ENCODE assay signal across 8 cellular contexts in the genomic region with DNA sequence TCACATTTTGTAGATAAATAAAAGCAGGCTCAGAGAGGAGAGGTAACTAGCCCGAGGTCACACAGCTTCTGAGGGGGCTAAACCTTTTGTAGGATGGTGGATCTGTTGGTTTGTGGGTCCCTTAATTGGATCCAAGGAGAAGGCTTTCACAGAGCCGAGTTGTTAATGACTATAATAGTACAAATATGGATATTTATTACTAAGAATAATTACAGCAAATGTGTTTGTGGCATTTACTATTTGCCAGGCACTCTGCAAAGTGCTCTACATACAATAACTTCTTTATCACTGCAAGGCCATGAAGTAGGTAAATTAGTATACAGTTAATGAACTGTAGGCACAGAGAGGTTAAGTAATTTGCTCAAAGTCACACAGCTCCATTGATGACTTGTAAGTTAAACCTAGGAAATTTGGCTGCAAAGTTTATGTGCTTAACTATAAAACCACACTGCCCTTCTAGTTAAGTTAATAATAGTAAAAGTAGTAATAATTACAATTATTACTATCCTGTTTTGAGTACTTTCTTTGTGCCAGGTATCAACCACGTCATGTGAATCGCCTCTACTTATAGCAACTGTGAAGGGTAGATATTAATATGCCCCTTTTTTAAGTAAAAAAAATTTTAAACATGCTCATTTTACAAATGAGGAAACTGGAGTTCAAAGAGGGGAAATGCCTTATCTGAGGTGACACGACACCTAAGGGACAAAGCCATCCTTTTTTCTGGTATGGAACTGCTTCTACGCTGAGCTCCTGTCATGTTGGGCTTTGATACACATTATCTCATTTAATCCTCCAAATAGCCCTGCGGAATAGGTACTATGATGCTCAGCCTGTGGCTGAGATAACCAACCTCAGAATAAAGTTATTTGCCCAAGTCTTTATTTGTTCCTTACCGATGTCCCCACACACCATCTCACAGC. TPM values are rescaled to one million over a fixed set of nuclear protein-coding genes. Genes with fewer than 3 reads are reported as not detected.
DNase-seq lines count a peak whose midpoint lies in the region; ATAC-seq and TF ChIP-seq lines count a peak whose summit lies in the region.

No MANE protein-coding gene starts in this region.

- TF ChIP-seq CTCF in astrocyte of the cerebellum (IDR thresholded peaks at IDR 0.05; ENCODE audit: low read depth, low read length, missing control alignments): no peak
- no peak for TF ChIP-seq CTCF in lung (IDR thresholded peaks at IDR 0.05; ENCODE audit: control extremely low read depth, extremely low read depth)
- no peak for TF ChIP-seq CTCF in upper lobe of right lung (IDR thresholded peaks at IDR 0.05)

- no peaks in the 10 kb centered on the region for H3K27me3 Mint-ChIP-seq in activated naive CD4-positive, alpha-beta T cell treated with anti-CD3 and anti-CD28 coated beads, Interleukin-2, amount 50 U/mL, for 24 hours

- H3K27me3 ChIP-seq in lung (ENCODE audit: control insufficient read depth, insufficient read depth): no peaks in the 10 kb centered on the region
- no peaks in the 10 kb centered on the region for H3K27me3 ChIP-seq in upper lobe of right lung

- no peak overlapping the region for H3K27ac Mint-ChIP-seq in activated naive CD4-positive, alpha-beta T cell treated with anti-CD3 and anti-CD28 coated beads, Interleukin-2, amount 50 U/mL, for 24 hours

- DNase-seq in activated naive CD4-positive, alpha-beta T cell treated with Interleukin-2 at 50 U/mL for 16 hours: no peak
- DNase-seq in astrocyte of the cerebellum (ENCODE audit: low read depth) (no peak), lung (ENCODE audit: low spot score) (no peak), upper lobe of right lung (no peak), NCI-H345 (lab: John Stamatoyannopoulos, UW) (no peak), HT-29 (ENCODE audit: low spot score) (no peak)

- no peak for ATAC-seq in lung (ENCODE audit: insufficient read depth, low FRiP score)
- no peak for ATAC-seq in upper lobe of right lung
- no peak for ATAC-seq in HG02884 (IDR thresholded peaks at IDR 0.05; ENCODE audit: unreplicated experiment)

- H3K9me3 ChIP-seq in lung (ENCODE audit: control insufficient read depth in 2 of 2, insufficient read depth in 1 of 2, low read length in 1 of 2) (no peaks in the 10 kb centered on the region), upper lobe of right lung (no peaks in the 10 kb centered on the region)

- 51 to 63% methylated on average over 8 of the region's 8 CpGs for WGBS in lung, 2 donors

- intact Hi-C loops in upper lobe of right lung (cut with DNase I): loop anchor here (10.0 kb wide), 1 partner anchor 273 kb away; no protein-coding TSS in a partner anchor

- H3K4me1 Mint-ChIP-seq in activated naive CD4-positive, alpha-beta T cell treated with anti-CD3 and anti-CD28 coated beads, Interleukin-2, amount 50 U/mL, for 24 hours: peaks cover 41% of the 10 kb centered on the region

- peaks cover 4% of the 10 kb centered on the region for H3K36me3 Mint-ChIP-seq in activated naive CD4-positive, alpha-beta T cell treated with anti-CD3 and anti-CD28 coated beads, Interleukin-2, amount 50 U/mL, for 24 hours

- in situ Hi-C loops in astrocyte of the cerebellum (cut with HindIII; ENCODE audit: low sequenced_read_pairs): loop anchor here (5.0 kb wide), 1 partner anchor 250 kb away; no protein-coding TSS in a partner anchor

- H3K4me1 ChIP-seq in lung (ENCODE audit: control insufficient read depth in 2 of 2, insufficient read depth in 2 of 2, low read length in 2 of 2): peaks cover 4 to 12% of the 10 kb centered on the region in 2 donors
- peaks cover 47% of the 10 kb centered on the region for H3K4me1 ChIP-seq in upper lobe of right lung

- peak overlapping the region; percentile 11 for H3K4me3 ChIP-seq in astrocyte of the cerebellum (ENCODE audit: low read depth, low read length)
- H3K4me3 ChIP-seq in lung: no peak overlapping the region
- peak overlapping the region; percentile 50 for H3K4me3 ChIP-seq in upper lobe of right lung

- peak overlapping the region; percentile 78 for H3K4me3 Mint-ChIP-seq in activated naive CD4-positive, alpha-beta T cell treated with anti-CD3 and anti-CD28 coated beads, Interleukin-2, amount 50 U/mL, for 24 hours

- H3K27ac ChIP-seq in lung (ENCODE audit: low read depth in 1 of 2, low read length in 1 of 2) (peak overlapping the region; percentile 96 to 98), upper lobe of right lung (peak overlapping the region; percentile 100)

- peaks cover 0 to 8% of the 10 kb centered on the region in 2 donors for H3K36me3 ChIP-seq in lung (ENCODE audit: control insufficient read depth in 2 of 2, insufficient read depth in 2 of 2, low read length in 2 of 2)
- H3K36me3 ChIP-seq in upper lobe of right lung: peaks cover 20% of the 10 kb centered on the region

- H3K9me3 Mint-ChIP-seq in activated naive CD4-positive, alpha-beta T cell treated with anti-CD3 and anti-CD28 coated beads, Interleukin-2, amount 50 U/mL, for 24 hours: no peaks in the 10 kb centered on the region

RNA-seq across cellular contexts. Expression of a gene that starts 8.4 kb away (rescaled TPM):
- total RNA-seq in lung (100 to 1,000 TPM in 1 of 2 donors, 10 to 100 TPM in 1; 84.4 to 204 TPM), upper lobe of right lung (97.1 TPM)
- 10 to 100 TPM; 28.5 to 92.5 TPM for polyA plus RNA-seq in lung
- total RNA-seq in HT-29 (2014; rRNA removed; shearing (Covaris generic)): 22.1 and 26.1 TPM in 2 replicates
